2 cellular contexts compared by ENCODE assay signal in the genomic region with DNA sequence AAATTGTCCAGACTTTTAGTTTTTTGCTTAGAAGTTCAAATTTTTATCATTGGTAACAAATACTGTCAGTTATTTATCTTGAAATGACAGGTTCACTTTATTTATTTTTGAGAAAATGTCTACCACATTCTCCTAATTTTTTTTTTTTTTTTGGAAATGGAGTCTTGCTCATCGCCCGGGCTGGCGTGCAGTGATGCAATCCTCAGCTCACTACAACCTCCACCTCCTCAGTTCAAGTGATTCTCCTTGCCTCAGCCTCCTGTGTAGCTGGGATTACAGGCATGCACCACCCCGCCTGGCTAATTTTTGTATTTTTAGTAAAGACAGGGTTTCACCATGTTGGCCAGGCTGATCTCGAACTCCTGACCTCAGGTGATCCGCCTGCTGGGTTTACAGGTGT.
TF ChIP-seq lines count a peak whose summit lies in the region.

No MANE protein-coding gene starts in this region.

TF ChIP-seq in GM23338, 12 proteins besides CTCF, POLR2A, EP300 and RAD21:
- TF ChIP-seq EZH2 (IDR thresholded peaks at IDR 0.05; ENCODE audit: low read depth, unreplicated experiment), result no peak

TF ChIP-seq in HepG2, 621 proteins besides CTCF, POLR2A, EP300 and RAD21:
- TF ChIP-seq CEBPB (IDR thresholded peaks at IDR 0.05; ENCODE audit: borderline replicate concordance, low read depth, low read length) (peak; percentile 41; the same call in 1 of the 2 replicates), FLYWCH1 (CRISPR knock-in tag; IDR thresholded peaks at IDR 0.05) (no peak), CEBPG (CRISPR knock-in tag; IDR thresholded peaks at IDR 0.05) (peak; percentile 40; the same call in 1 of the 2 replicates)
TF ChIP-seq in HepG2: peak in this region for 2.
